2 cellular contexts compared by ENCODE assay signal in genomic region chr1:58454807-58455206, GRCh38.
TF ChIP-seq lines count a peak whose summit lies in the region.

No MANE protein-coding gene starts in this region.

TF ChIP-seq in GM23338, 12 proteins besides CTCF, POLR2A, EP300 and RAD21:
- TF ChIP-seq CREB1 (CRISPR knock-in tag; IDR thresholded peaks at IDR 0.05; ENCODE audit: low read depth) = no peak

TF ChIP-seq in H1, 55 proteins besides CTCF, POLR2A, EP300 and RAD21:
- TF ChIP-seq MAX (IDR thresholded peaks at IDR 0.05) (no peak), CHD7 (IDR thresholded peaks at IDR 0.05; ENCODE audit: insufficient replicate concordance, low read length) (no peak), KDM4A (IDR thresholded peaks at IDR 0.05; ENCODE audit: low read depth, low read length, severe bottlenecking) (no peak), TEAD4 (IDR thresholded peaks at IDR 0.05; ENCODE audit: low read depth, low read length) (no peak), SIRT6 (IDR thresholded peaks at IDR 0.05; ENCODE audit: low read length) (no peak), TCF12 (IDR thresholded peaks at IDR 0.05; ENCODE audit: low read depth, low read length) (no peak), CBX5 (IDR thresholded peaks at IDR 0.05; ENCODE audit: low read depth, low read length) (no peak), CTBP2 (IDR thresholded peaks at IDR 0.05; ENCODE audit: borderline replicate concordance, insufficient read depth, insufficient read length, low read length) (no peak), FOSL1 (IDR thresholded peaks at IDR 0.05; ENCODE audit: insufficient read depth, low read depth, low read length) (no peak), KDM5A (IDR thresholded peaks at IDR 0.05; ENCODE audit: low read length) (no peak), POLR2AphosphoS5 (IDR thresholded peaks at IDR 0.05; ENCODE audit: low read depth, low read length) (no peak)
